18 cellular contexts compared by ENCODE assay signal in genomic region chr1:162903246-162903645, GRCh38. TPM values are rescaled to one million over a fixed set of nuclear protein-coding genes. Genes with fewer than 3 reads are reported as not detected.
"Had no signal": no experiment of that assay in that cellular context is flagged by ENCODE, and none has a peak within 500 bp of the region (broad histone marks: within the 10 kb centered on the region; RNA-seq: fewer than 3 reads in every experiment).

No MANE protein-coding gene starts in this region.

- H3K9me3 ChIP-seq: left ventricle myocardium inferior, prostate gland, thoracic aorta had no signal

- H3K4me3 ChIP-seq: cardiac muscle cell, dorsolateral prefrontal cortex, hepatocyte, left ventricle myocardium inferior, prostate gland, thoracic aorta had no signal

- FAIRE-seq: kidney had no signal

- H3K27me3 ChIP-seq: cardiac muscle cell, dorsolateral prefrontal cortex, hepatocyte had no signal

- H3K79me2 ChIP-seq: hepatocyte had no signal

- ATAC-seq: activated CD4-positive, alpha-beta T cell treated with anti-CD3 and anti-CD28 coated beads for 36 hours; activated naive CD4-positive, alpha-beta T cell treated with anti-CD3 and anti-CD28 coated beads, Interleukin-2, amount 50 U/mL, for 72 hours; sciatic nerve had no signal

- H3K36me3 ChIP-seq: cardiac muscle cell, left ventricle myocardium inferior, prostate gland, thoracic aorta had no signal

- H2AFZ ChIP-seq: hepatocyte had no signal

- DNase-seq: activated CD4-positive, alpha-beta memory T cell treated with anti-CD3 and anti-CD28 coated beads, Interleukin-2, amount 10 ng/mL, durations not matched to agents 7 days and 5 days; activated CD4-positive, alpha-beta T cell treated with anti-CD3 and anti-CD28 coated beads for 36 hours; activated gamma-delta T cell; activated T-cell treated with anti-CD3 and anti-CD28 coated beads, Interleukin-2, amount 50 U/mL, for 24 hours; dorsolateral prefrontal cortex; endodermal cell; erythroblast; kidney; left ventricle myocardium inferior; occipital lobe; stimulated activated CD4-positive, alpha-beta T cell treated with anti-CD3 and anti-CD28 coated beads, Interleukin-1b, Interleukin-23, amount 100 ng/mL, for 48 hours had no signal

- H3K27ac ChIP-seq: cardiac muscle cell, dorsolateral prefrontal cortex, hepatocyte, prostate gland, thoracic aorta had no signal

- H3K4me2 ChIP-seq: hepatocyte had no signal

- H3K4me1 ChIP-seq: prostate gland had no signal

RNA-seq across cellular contexts. Expression of gene CCDC190, which starts 42.3 kb away (rescaled TPM):
- total RNA-seq: activated CD4-positive, alpha-beta memory T cell treated with anti-CD3 and anti-CD28 coated beads, Interleukin-2, amount 10 ng/mL, durations not matched to agents 7 days and 5 days; activated CD4-positive, alpha-beta T cell treated with anti-CD3 and anti-CD28 coated beads for 36 hours; activated naive CD4-positive, alpha-beta T cell treated with anti-CD3 and anti-CD28 coated beads, Interleukin-2, amount 50 U/mL, for 72 hours; cardiac muscle cell; endodermal cell; hepatocyte; T-helper 1 cell treated with Interleukin-12 subunit alpha and Interleukin-12 subunit beta and Interleukin-4 antibody, amounts not matched to agents 30 ng/mL and 1 ng/mL, for 36 hours had no signal
- polyA plus RNA-seq: cardiac muscle cell, hepatocyte had no signal
